13 cellular contexts compared by ENCODE assay signal in genomic region chr1:156511656-156512055, GRCh38. TPM values are rescaled to one million over a fixed set of nuclear protein-coding genes. Genes with fewer than 3 reads are reported as not detected.
DNase-seq lines count a peak whose midpoint lies in the region; ATAC-seq and TF ChIP-seq lines count a peak whose summit lies in the region.
"Had no signal": no experiment of that assay in that cellular context is flagged by ENCODE, and none has a peak within 500 bp of the region (broad histone marks: within the 10 kb centered on the region; RNA-seq: fewer than 3 reads in every experiment).

No MANE protein-coding gene starts in this region.

- intact Hi-C loops in right cardiac atrium (cut with DNase I): no loop called here
- intact Hi-C loops in left ventricle myocardium superior (cut with micrococcal nuclease): no loop called here
- intact Hi-C loops in esophagus squamous epithelium (cut with DNase I): no loop called here
- intact Hi-C loops in tibial artery (cut with DNase I; ENCODE audit: low total_unique reads): no loop called here

- ATAC-seq in right cardiac atrium: no peak
- no peak for ATAC-seq in left ventricle myocardium superior
- no peak for ATAC-seq in GM18909 (IDR thresholded peaks at IDR 0.05; ENCODE audit: poor library complexity, unreplicated experiment)
- no peak for ATAC-seq in GM19023 (IDR thresholded peaks at IDR 0.05; ENCODE audit: unreplicated experiment)
- ATAC-seq: naive thymus-derived CD8-positive, alpha-beta T cell had no signal

- no peaks in the 10 kb centered on the region for H3K9me3 ChIP-seq in right cardiac atrium (ENCODE audit: control insufficient read depth, low read length)
- no peaks in the 10 kb centered on the region for H3K9me3 ChIP-seq in esophagus squamous epithelium
- no peaks in the 10 kb centered on the region for H3K9me3 ChIP-seq in tibial artery
- H3K9me3 ChIP-seq: BLaER1 had no signal

- H3K36me3 ChIP-seq in esophagus squamous epithelium (no peaks in the 10 kb centered on the region), tibial artery (no peaks in the 10 kb centered on the region)
- H3K36me3 ChIP-seq: BLaER1 had no signal

- H3K4me1 ChIP-seq in right cardiac atrium (ENCODE audit: control insufficient read depth, insufficient read depth, low read length) (no peaks in the 10 kb centered on the region), esophagus squamous epithelium (peaks cover 0 to 55% (median 33%) of the 10 kb centered on the region in 3 donors), tibial artery (peaks cover 0 to 46% (median 39%) of the 10 kb centered on the region in 4 donors)

- H3K27me3 ChIP-seq in right cardiac atrium (ENCODE audit: control insufficient read depth, insufficient read depth): no peaks in the 10 kb centered on the region
- H3K27me3 ChIP-seq in esophagus squamous epithelium: no peaks in the 10 kb centered on the region
- H3K27me3 ChIP-seq in tibial artery: no peaks in the 10 kb centered on the region
- H3K27me3 ChIP-seq: BLaER1 had no signal

- DNase-seq in right cardiac atrium (no peak), left ventricle myocardium superior (no peak), RKO (ENCODE audit: low spot score) (peak; percentile 79), esophagus squamous epithelium (lab: John Stamatoyannopoulos, UW) (no peak), tibial artery (no peak), DMS79 (lab: John Stamatoyannopoulos, UW) (no peak)
- DNase-seq: activated effector memory CD4-positive, alpha-beta T cell treated with Interleukin-2 at 50 U/mL for 16 hours; cerebellar nuclear complex; naive thymus-derived CD8-positive, alpha-beta T cell had no signal

- H3K4me3 ChIP-seq in right cardiac atrium (ENCODE audit: low read length) (no peak overlapping the region), esophagus squamous epithelium (no peak overlapping the region), tibial artery (no peak overlapping the region)
- H3K4me3 ChIP-seq: BLaER1, skin epidermis had no signal

- no peak for TF ChIP-seq POLR2A in esophagus squamous epithelium (IDR thresholded peaks at IDR 0.05)

- H3K27ac ChIP-seq in right cardiac atrium (ENCODE audit: low read length) (peak overlapping the region; percentile 13), esophagus squamous epithelium (peak overlapping the region; percentile 9 to 87 (median 55)), tibial artery (peak overlapping the region; percentile 94 to 100)
- H3K27ac ChIP-seq: BLaER1 had no signal

- 86% methylated on average over 7 of the region's 7 CpGs for WGBS in right cardiac atrium
- 53 to 54% methylated on average over 7 of the region's 7 CpGs for WGBS in esophagus squamous epithelium, 2 donors

- no peak for TF ChIP-seq CTCF in esophagus squamous epithelium (IDR thresholded peaks at IDR 0.05)
- no peak for TF ChIP-seq CTCF in tibial artery (IDR thresholded peaks at IDR 0.05)

RNA-seq across cellular contexts. Expression of gene MEF2D, which starts 11.1 kb away (rescaled TPM):
- 10 to 100 TPM; 81.5 to 99.2 (median 89.6) TPM for total RNA-seq in right cardiac atrium
- 53.0 TPM for polyA plus RNA-seq in right cardiac atrium
- 116 TPM for total RNA-seq in left ventricle myocardium superior
- total RNA-seq in esophagus squamous epithelium: 10 to 100 TPM in 3 of 4 donors, 1 to 10 TPM in 1; 9.1 to 30.1 (median 12.1) TPM

Comparison
In these comparisons a context has a peak if more than half of its experiments do, and no peak if none do; other contexts are left out.
1. H3K27ac ChIP-seq: peak in every context shown above with its lines; median percentile 97 in tibial artery; 55 in esophagus squamous epithelium; 13 in right cardiac atrium.